ENCODE assay signal across 27 cellular contexts in the genomic region with DNA sequence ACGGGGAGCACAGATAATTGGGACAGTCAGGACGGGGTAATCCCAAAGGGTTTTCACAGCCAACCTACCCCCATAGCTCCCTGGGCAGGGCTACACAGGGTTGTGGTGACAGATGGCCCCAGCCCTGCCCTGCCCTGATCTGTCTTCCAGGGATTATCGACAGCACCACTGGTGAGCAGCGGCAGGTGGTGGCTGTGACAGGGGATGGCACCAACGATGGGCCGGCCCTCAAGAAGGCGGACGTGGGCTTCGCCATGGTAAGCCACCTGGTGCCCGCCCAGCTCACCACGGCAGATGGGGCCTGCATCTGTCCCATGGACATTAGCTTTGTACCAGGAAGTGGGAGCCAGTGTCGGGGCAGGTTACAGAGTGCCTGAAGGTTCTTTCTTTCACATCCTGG. TPM values are rescaled to one million over a fixed set of nuclear protein-coding genes. Genes with fewer than 3 reads are reported as not detected.
"Had no signal": no experiment of that assay in that cellular context is flagged by ENCODE, and none has a peak within 500 bp of the region (broad histone marks: within the 10 kb centered on the region; RNA-seq: fewer than 3 reads in every experiment).

No MANE protein-coding gene starts in this region.

- H3K4me2 ChIP-seq: hepatocyte, neural progenitor cell had no signal

- H3K9ac ChIP-seq: neural progenitor cell had no signal

- H2AFZ ChIP-seq: hepatocyte, neural progenitor cell had no signal

- DNase-seq: activated CD4-positive, alpha-beta T cell treated with anti-CD3 and anti-CD28 coated beads, Interleukin-2, amount 10 ng/mL, durations not matched to agents 7 days and 5 days; activated CD4-positive, CD25-positive, alpha-beta regulatory T cell treated with anti-CD3 and anti-CD28 coated beads, Interleukin-2, amount 50 U/mL, for 72 hours; activated CD8-positive, alpha-beta memory T cell treated with anti-CD3 and anti-CD28 coated beads, Interleukin-2, amount 10 ng/mL, durations not matched to agents 7 days and 5 days; activated CD8-positive, alpha-beta T cell treated with anti-CD3 and anti-CD28 coated beads for 36 hours; activated effector memory CD4-positive, alpha-beta T cell treated with anti-CD3 and anti-CD28 coated beads, Interleukin-2, amount 50 U/mL, for 16 hours; activated naive CD4-positive, alpha-beta T cell treated with anti-CD3 and anti-CD28 coated beads, Interleukin-2, amount 50 U/mL, for 16 hours; activated T-cell treated with anti-CD3 and anti-CD28 coated beads for 4 hours; aorta; dermis blood vessel endothelial cell; effector memory CD4-positive, alpha-beta T cell; foreskin keratinocyte; immature natural killer cell; kidney glomerular epithelial cell; left lung; naive thymus-derived CD8-positive, alpha-beta T cell; posterior cingulate gyrus; right lobe of liver; small intestine; stimulated activated CD4-positive, alpha-beta T cell treated with anti-CD3 and anti-CD28 coated beads, Interleukin-2, amount 100 ng/mL, for 24 hours had no signal

- H3K4me1 ChIP-seq: foreskin keratinocyte, left lung, neural progenitor cell, right lobe of liver, upper lobe of left lung had no signal

- H3K9me3 ChIP-seq: left lung, right lobe of liver, upper lobe of left lung had no signal

- H3K27me3 ChIP-seq: foreskin keratinocyte, hepatocyte, left lung, neural progenitor cell had no signal

- H3K27ac ChIP-seq: foreskin keratinocyte, hepatocyte, left lung, neural progenitor cell, right lobe of liver, upper lobe of left lung, VCaP had no signal

- H3K4me3 ChIP-seq: hepatocyte, left lung, lung, neural progenitor cell, right lobe of liver, upper lobe of left lung had no signal

- H3K36me3 ChIP-seq: left lung, neural progenitor cell, right lobe of liver, upper lobe of left lung had no signal

RNA-seq across cellular contexts. Expression of gene ATP2B3, which starts 39.3 kb away (rescaled TPM):
- total RNA-seq: activated CD8-positive, alpha-beta memory T cell treated with anti-CD3 and anti-CD28 coated beads, Interleukin-2, amount 10 ng/mL, durations not matched to agents 7 days and 5 days; activated CD8-positive, alpha-beta T cell treated with anti-CD3 and anti-CD28 coated beads for 36 hours; dermis blood vessel endothelial cell; foreskin keratinocyte; hepatocyte; left lung; naive thymus-derived CD8-positive, alpha-beta T cell; omental fat pad; T-helper 2 cell treated with Interferon-gamma antibody and Interleukin-4, amounts not matched to agents 100 ng/mL and 5 ng/mL, for 36 hours had no signal
- polyA plus RNA-seq: esophagus; foreskin keratinocyte; immature natural killer cell; lung; naive thymus-derived CD8-positive, alpha-beta T cell had no signal
